8 cellular contexts compared by ENCODE assay signal in the genomic region with DNA sequence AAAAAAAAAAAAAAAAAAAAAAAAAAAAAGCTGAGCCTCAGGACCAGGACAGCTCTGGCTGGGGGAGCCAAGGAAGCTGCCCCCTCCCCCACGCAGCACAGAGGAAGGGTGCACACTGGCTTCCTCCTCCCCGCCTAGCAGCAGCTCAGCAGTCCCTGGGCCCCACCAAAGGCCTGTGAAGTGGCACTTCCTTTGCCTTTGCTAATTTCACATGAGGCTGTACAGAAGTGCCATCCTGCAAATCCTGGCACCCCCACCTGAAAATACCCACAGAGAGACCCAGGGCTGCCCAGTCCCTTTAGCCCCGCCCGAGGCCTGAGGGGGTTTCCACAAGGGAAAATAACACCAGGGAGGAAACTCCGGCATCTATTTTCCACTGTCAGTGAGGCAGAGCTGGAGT. TPM values are rescaled to one million over a fixed set of nuclear protein-coding genes. Genes with fewer than 3 reads are reported as not detected.
A peak's percentile ranks its signal among the peaks of the same experiment; 100 is the strongest.
DNase-seq lines count a peak whose midpoint lies in the region; ATAC-seq and TF ChIP-seq lines count a peak whose summit lies in the region.

No MANE protein-coding gene starts in this region.

- peaks cover 64% of the 10 kb centered on the region for H4K20me1 ChIP-seq in Loucy (ENCODE audit: insufficient read depth, low read length, poor library complexity, severe bottlenecking)

- peaks cover 72% of the 10 kb centered on the region for H3K36me3 Mint-ChIP-seq in activated CD8-positive, alpha-beta T cell treated with anti-CD3 and anti-CD28 coated beads, Interleukin-2, amount 10 ng/mL, durations not matched to agents 7 days and 5 days (ENCODE audit: low read depth)
- H3K36me3 Mint-ChIP-seq in stimulated activated naive CD8-positive, alpha-beta T cell treated with anti-CD3 and anti-CD28 coated beads, Interleukin-15, Interleukin-2, amounts not matched to agents 100 ng/mL and 50 ng/mL, for 24 hours (ENCODE audit: low read depth) = peaks cover 74% of the 10 kb centered on the region

- POLR2A ChIA-PET in activated CD8-positive, alpha-beta T cell treated with anti-CD3 and anti-CD28 coated beads, Interleukin-2, amount 10 ng/mL, durations not matched to agents 7 days and 5 days (lab: Charles Lee) = interaction anchor here (8.2 kb wide), 1 partner anchor 18 kb away, joined by 234 read pairs; a partner anchor contains a TSS

- H3K4me3 ChIP-seq in Loucy (ENCODE audit: low read length, poor library complexity, severe bottlenecking) (peak overlapping the region; percentile 88), heart right ventricle (peak overlapping the region in 5 of 10 donors; percentile 8 to 97 (median 21)), foreskin fibroblast (ENCODE audit: low read depth in 1 of 2, low read length in 2 of 2) (no peak overlapping the region)

- H3K4me1 ChIP-seq in Loucy (ENCODE audit: insufficient read depth, low read length, poor library complexity, severe bottlenecking) = peaks cover 81% of the 10 kb centered on the region
- H3K4me1 ChIP-seq in heart right ventricle = peaks cover 30 to 87% (median 78%) of the 10 kb centered on the region in 9 donors

- H3K27me3 ChIP-seq in Loucy (ENCODE audit: insufficient read depth, low read length, poor library complexity, severe bottlenecking) (no peaks in the 10 kb centered on the region), heart right ventricle (no peaks in the 10 kb centered on the region)

- H3K9me3 ChIP-seq in Loucy (ENCODE audit: insufficient read depth, low read depth, low read length) = no peaks in the 10 kb centered on the region
- H3K9me3 ChIP-seq in heart right ventricle = no peaks in the 10 kb centered on the region

- DNase-seq in activated CD8-positive, alpha-beta T cell treated with anti-CD3 and anti-CD28 coated beads, Interleukin-2, amount 10 ng/mL, durations not matched to agents 7 days and 5 days = peak; percentile 75
- DNase-seq in heart right ventricle (peak; percentile 36 to 51), foreskin fibroblast (no peak), iPS-NIHi11 (ENCODE audit: low spot score) (no peak), RKO (ENCODE audit: low spot score) (no peak)

- H3K9ac ChIP-seq in Loucy (ENCODE audit: low read depth, low read length, poor library complexity, severe bottlenecking) = peak overlapping the region; percentile 92

- H3K27ac Mint-ChIP-seq in activated CD8-positive, alpha-beta T cell treated with anti-CD3 and anti-CD28 coated beads, Interleukin-2, amount 10 ng/mL, durations not matched to agents 7 days and 5 days = peak overlapping the region; percentile 90
- H3K27ac Mint-ChIP-seq in stimulated activated naive CD8-positive, alpha-beta T cell treated with anti-CD3 and anti-CD28 coated beads, Interleukin-15, Interleukin-2, amounts not matched to agents 100 ng/mL and 50 ng/mL, for 24 hours = peak overlapping the region; percentile 96

- intact Hi-C loops in heart right ventricle (cut with DNase I) = loop anchor here in 2 of 10 donors (5.0 kb wide), 2 partner anchors 40 to 380 kb away; a partner anchor contains a TSS

- H3K4me3 Mint-ChIP-seq in activated CD8-positive, alpha-beta T cell treated with anti-CD3 and anti-CD28 coated beads, Interleukin-2, amount 10 ng/mL, durations not matched to agents 7 days and 5 days = peak overlapping the region; percentile 92
- H3K4me3 Mint-ChIP-seq in stimulated activated naive CD8-positive, alpha-beta T cell treated with anti-CD3 and anti-CD28 coated beads, Interleukin-15, Interleukin-2, amounts not matched to agents 100 ng/mL and 50 ng/mL, for 24 hours = peak overlapping the region; percentile 89

- no peaks in the 10 kb centered on the region for H3K27me3 Mint-ChIP-seq in activated CD8-positive, alpha-beta T cell treated with anti-CD3 and anti-CD28 coated beads, Interleukin-2, amount 10 ng/mL, durations not matched to agents 7 days and 5 days (ENCODE audit: low read depth)
- H3K27me3 Mint-ChIP-seq in stimulated activated naive CD8-positive, alpha-beta T cell treated with anti-CD3 and anti-CD28 coated beads, Interleukin-15, Interleukin-2, amounts not matched to agents 100 ng/mL and 50 ng/mL, for 24 hours = no peaks in the 10 kb centered on the region

- H3K79me2 ChIP-seq in Loucy (ENCODE audit: insufficient read depth, low read length) = peaks cover 87% of the 10 kb centered on the region

- H3K4me1 Mint-ChIP-seq in activated CD8-positive, alpha-beta T cell treated with anti-CD3 and anti-CD28 coated beads, Interleukin-2, amount 10 ng/mL, durations not matched to agents 7 days and 5 days (ENCODE audit: low read depth) = peaks cover 75% of the 10 kb centered on the region
- H3K4me1 Mint-ChIP-seq in stimulated activated naive CD8-positive, alpha-beta T cell treated with anti-CD3 and anti-CD28 coated beads, Interleukin-15, Interleukin-2, amounts not matched to agents 100 ng/mL and 50 ng/mL, for 24 hours (ENCODE audit: low read depth) = peaks cover 77% of the 10 kb centered on the region

- TF ChIP-seq CTCF in Loucy (conservative IDR thresholded peaks at IDR 0.05; ENCODE audit: low read length) (no peak), heart right ventricle (IDR thresholded peaks at IDR 0.05) (no peak), foreskin fibroblast (IDR thresholded peaks at IDR 0.05; ENCODE audit: low read depth, low read length) (no peak)

- 56 to 58% methylated on average over 5 of the region's 5 CpGs for WGBS in heart right ventricle, 2 donors

- no peaks in the 10 kb centered on the region for H3K9me2 ChIP-seq in Loucy (replicated peaks; ENCODE audit: low read depth, low read length)

- H2AFZ ChIP-seq in Loucy (ENCODE audit: low read length) = no peak overlapping the region

- H3K27ac ChIP-seq in heart right ventricle = peak overlapping the region in 9 of 10 donors; percentile 34 to 100 (median 58)

- no peaks in the 10 kb centered on the region for H3K9me3 Mint-ChIP-seq in activated CD8-positive, alpha-beta T cell treated with anti-CD3 and anti-CD28 coated beads, Interleukin-2, amount 10 ng/mL, durations not matched to agents 7 days and 5 days (ENCODE audit: insufficient read depth)
- H3K9me3 Mint-ChIP-seq in stimulated activated naive CD8-positive, alpha-beta T cell treated with anti-CD3 and anti-CD28 coated beads, Interleukin-15, Interleukin-2, amounts not matched to agents 100 ng/mL and 50 ng/mL, for 24 hours = no peaks in the 10 kb centered on the region

- H3K4me2 ChIP-seq in Loucy (ENCODE audit: low read depth, low read length, poor library complexity, severe bottlenecking) = peak overlapping the region; percentile 92

- no peaks in the 10 kb centered on the region for H3K36me3 ChIP-seq in Loucy (ENCODE audit: insufficient read depth, low read length)
- peaks cover 0 to 28% (median 0%) of the 10 kb centered on the region in 9 donors for H3K36me3 ChIP-seq in heart right ventricle

- peak; percentile 5 for ATAC-seq in activated CD8-positive, alpha-beta T cell treated with anti-CD3 and anti-CD28 coated beads, Interleukin-2, amount 10 ng/mL, durations not matched to agents 7 days and 5 days
- peak in 1 of 8 donors; percentile 14 for ATAC-seq in heart right ventricle
- no peak for ATAC-seq in HG03460 (IDR thresholded peaks at IDR 0.05; ENCODE audit: unreplicated experiment)

- H3F3A ChIP-seq in Loucy (ENCODE audit: low read depth) = peaks cover 13% of the 10 kb centered on the region

- CTCF ChIA-PET in activated CD8-positive, alpha-beta T cell treated with anti-CD3 and anti-CD28 coated beads, Interleukin-2, amount 10 ng/mL, durations not matched to agents 7 days and 5 days (lab: Charles Lee) = interaction anchor here (1.0 to 19.3 kb wide), 9 partner anchors 12 to 259 kb away, joined by 3 to 458 read pairs (median 7); a partner anchor contains a TSS

RNA-seq across cellular contexts. Expression of a gene that starts 3.9 kb away (rescaled TPM):
- 100 to 1,000 TPM; 173 to 191 TPM for total RNA-seq in activated CD8-positive, alpha-beta T cell treated with anti-CD3 and anti-CD28 coated beads, Interleukin-2, amount 10 ng/mL, durations not matched to agents 7 days and 5 days
- 10 to 100 TPM; 15.3 to 46.9 (median 20.3) TPM for total RNA-seq in heart right ventricle
- polyA plus RNA-seq in heart right ventricle = 10 to 100 TPM; 19.3 to 55.7 TPM

RNA-seq across cellular contexts. Expression of a gene that starts 18.6 kb away (rescaled TPM):
- 100 to 1,000 TPM in 1 of 2 experiments, 10 to 100 TPM in 1; 97.3 to 104 TPM for total RNA-seq in activated CD8-positive, alpha-beta T cell treated with anti-CD3 and anti-CD28 coated beads, Interleukin-2, amount 10 ng/mL, durations not matched to agents 7 days and 5 days
- 10 to 100 TPM; 25.8 to 55.7 (median 39.9) TPM for total RNA-seq in heart right ventricle
- polyA plus RNA-seq in heart right ventricle = 10 to 100 TPM; 11.9 to 37.6 TPM

RNA-seq across cellular contexts. Expression of a gene that starts 28.5 kb away (rescaled TPM):
- total RNA-seq in activated CD8-positive, alpha-beta T cell treated with anti-CD3 and anti-CD28 coated beads, Interleukin-2, amount 10 ng/mL, durations not matched to agents 7 days and 5 days = 10 to 100 TPM; 23.8 to 25.7 TPM
- 10 to 100 TPM; 17.2 to 29.8 (median 20.9) TPM for total RNA-seq in heart right ventricle
- 10 to 100 TPM; 12.7 to 25.9 TPM for polyA plus RNA-seq in heart right ventricle

RNA-seq across cellular contexts. Expression of a gene that starts 39.5 kb away (rescaled TPM):
- 100 to 1,000 TPM; 106 to 108 TPM for total RNA-seq in activated CD8-positive, alpha-beta T cell treated with anti-CD3 and anti-CD28 coated beads, Interleukin-2, amount 10 ng/mL, durations not matched to agents 7 days and 5 days
- 10 to 100 TPM; 34.8 to 65.5 (median 48.1) TPM for total RNA-seq in heart right ventricle
- polyA plus RNA-seq in heart right ventricle = 10 to 100 TPM; 11.1 to 21.5 TPM

Comparison
In these comparisons a context has a peak if more than half of its experiments do, and no peak if none do; other contexts are left out.
1. DNase-seq: peak in activated CD8-positive, alpha-beta T cell treated with anti-CD3 and anti-CD28 coated beads, Interleukin-2, amount 10 ng/mL, durations not matched to agents 7 days and 5 days (single experiment) and heart right ventricle (2 of 2); none in foreskin fibroblast (0 of 2), iPS-NIHi11 (single experiment) and RKO (single experiment).